In genomic region chr10:60073781-60074656, GRCh38 we compare ENCODE assay signal across 13 cellular contexts.
DNase-seq lines count a peak whose midpoint lies in the region; ATAC-seq lines count a peak whose summit lies in the region.
"Had no signal": no experiment of that assay in that cellular context is flagged by ENCODE, and none has a peak within 500 bp of the region (broad histone marks: within the 10 kb centered on the region; RNA-seq: fewer than 3 reads in every experiment).

No MANE protein-coding gene starts in this region.

- no peak overlapping the region for H3K27ac Mint-ChIP-seq in activated naive CD4-positive, alpha-beta T cell treated with anti-CD3 and anti-CD28 coated beads for 36 hours
- no peak overlapping the region for H3K27ac Mint-ChIP-seq in naive thymus-derived CD4-positive, alpha-beta T cell

- H3K36me3 Mint-ChIP-seq in activated naive CD4-positive, alpha-beta T cell treated with anti-CD3 and anti-CD28 coated beads for 36 hours (ENCODE audit: low read depth), result peaks cover 9% of the 10 kb centered on the region
- H3K36me3 Mint-ChIP-seq in naive thymus-derived CD4-positive, alpha-beta T cell, result peaks cover 26 to 91% (median 69%) of the 10 kb centered on the region in 5 donors

- no peak overlapping the region for H3K18ac ChIP-seq in trophoblast cell (ENCODE audit: low read length)

- H4K8ac ChIP-seq in trophoblast cell (ENCODE audit: low read depth, low read length), result no peak overlapping the region

- no peak overlapping the region for H4K91ac ChIP-seq in trophoblast cell (ENCODE audit: low read depth, low read length)

- H2BK12ac ChIP-seq in trophoblast cell (ENCODE audit: low read length), result no peak overlapping the region

- intact Hi-C loops in activated naive CD4-positive, alpha-beta T cell treated with anti-CD3 and anti-CD28 coated beads for 36 hours (cut with micrococcal nuclease), result no loop called here
- intact Hi-C loops in naive thymus-derived CD4-positive, alpha-beta T cell (cut with micrococcal nuclease), result no loop called here

- peaks cover 6 to 33% of the 10 kb centered on the region in 2 experiments for H3K36me3 ChIP-seq in trophoblast cell (ENCODE audit: control insufficient read depth in 1 of 2, insufficient read depth in 2 of 2, low read length in 2 of 2)
- peaks cover 0 to 21% (median 5%) of the 10 kb centered on the region in 3 experiments for H3K36me3 ChIP-seq in naive thymus-derived CD4-positive, alpha-beta T cell (ENCODE audit: control insufficient read depth in 2 of 3, insufficient read depth in 3 of 3, low read length in 3 of 3)

- H2AFZ ChIP-seq in trophoblast cell (ENCODE audit: insufficient read depth, low read length, poor library complexity), result no peak overlapping the region

- WGBS in trophoblast cell (ENCODE audit: extremely low coverage, insufficient coverage, insufficient read length), result no CpG with 5 or more reads among the region's 11 CpGs

- CTCF ChIA-PET in activated naive CD4-positive, alpha-beta T cell treated with anti-CD3 and anti-CD28 coated beads for 36 hours (lab: Charles Lee), result no interaction called here
- CTCF ChIA-PET in naive thymus-derived CD4-positive, alpha-beta T cell (lab: Charles Lee), result interaction anchor here (1.5 kb wide), 1 partner anchor 26 kb away, joined by 3 read pairs; no protein-coding TSS in a partner anchor

- no peak overlapping the region for H4K12ac ChIP-seq in trophoblast cell (ENCODE audit: low read depth, low read length)

- H3K9me3 ChIP-seq in trophoblast cell (ENCODE audit: insufficient read depth, low read depth, low read length), result no peaks in the 10 kb centered on the region
- H3K9me3 ChIP-seq in naive thymus-derived CD4-positive, alpha-beta T cell (ENCODE audit: control insufficient read depth in 2 of 3, low read length in 3 of 3), result no peaks in the 10 kb centered on the region

- no peaks in the 10 kb centered on the region for H3K79me2 ChIP-seq in trophoblast cell (ENCODE audit: control insufficient read depth, insufficient read depth, low read length, poor library complexity)

- H3K4me1 ChIP-seq in trophoblast cell (ENCODE audit: control insufficient read depth in 1 of 2, insufficient read depth in 2 of 2, low read length in 2 of 2), result no peaks in the 10 kb centered on the region
- no peaks in the 10 kb centered on the region for H3K4me1 ChIP-seq in naive thymus-derived CD4-positive, alpha-beta T cell (ENCODE audit: control insufficient read depth in 2 of 2, insufficient read depth in 2 of 2, low read length in 2 of 2)

- no peak overlapping the region for H2BK120ac ChIP-seq in trophoblast cell (ENCODE audit: insufficient read depth, low read length, poor library complexity)

- H3K79me1 ChIP-seq in trophoblast cell (ENCODE audit: low read length), result no peaks in the 10 kb centered on the region

- H2AK5ac ChIP-seq in trophoblast cell (ENCODE audit: low read length), result no peak overlapping the region

- no peak overlapping the region for H3K9ac ChIP-seq in trophoblast cell (ENCODE audit: low read length)

- H3K27ac ChIP-seq in trophoblast cell (ENCODE audit: low read depth, low read length), result no peak overlapping the region
- no peak overlapping the region for H3K27ac ChIP-seq in naive thymus-derived CD4-positive, alpha-beta T cell (ENCODE audit: low read depth, low read length)
- H3K27ac ChIP-seq: epithelial cell of prostate, VCaP had no signal

- POLR2A ChIA-PET in naive thymus-derived CD4-positive, alpha-beta T cell (lab: Charles Lee), result no interaction called here

- H3K4me3 ChIP-seq in GM08714 (ENCODE audit: low read length) (peak overlapping the region; percentile 51; the same call in 1 of the 2 replicates), trophoblast cell (ENCODE audit: low read depth, low read length) (no peak overlapping the region)
- no peak overlapping the region for H3K4me3 ChIP-seq in naive thymus-derived CD4-positive, alpha-beta T cell (ENCODE audit: low read length)

- no peak for DNase-seq in DMS153 treated with DMSO at 0.1 percent for 48 hours (lab: John Stamatoyannopoulos, UW; ENCODE audit: unreplicated experiment)
- no peak for DNase-seq in trophoblast cell
- no peak for DNase-seq in activated naive CD4-positive, alpha-beta T cell treated with anti-CD3 and anti-CD28 coated beads for 36 hours
- DNase-seq in naive thymus-derived CD4-positive, alpha-beta T cell, result no peak
- DNase-seq: Kasumi-1, retina, SIG-M5 had no signal

- H3K27me3 Mint-ChIP-seq in activated naive CD4-positive, alpha-beta T cell treated with anti-CD3 and anti-CD28 coated beads for 36 hours (ENCODE audit: low read depth), result no peaks in the 10 kb centered on the region
- H3K27me3 Mint-ChIP-seq in naive thymus-derived CD4-positive, alpha-beta T cell, result no peaks in the 10 kb centered on the region

- H3K4me1 Mint-ChIP-seq in activated naive CD4-positive, alpha-beta T cell treated with anti-CD3 and anti-CD28 coated beads for 36 hours (ENCODE audit: low read depth), result no peaks in the 10 kb centered on the region
- H3K4me1 Mint-ChIP-seq in naive thymus-derived CD4-positive, alpha-beta T cell, result peaks cover 0 to 2% (median 0%) of the 10 kb centered on the region in 7 donors

- ATAC-seq in GM19043 (IDR thresholded peaks at IDR 0.05; ENCODE audit: low read depth, unreplicated experiment), result peak; percentile 83
- ATAC-seq in GM21825 (IDR thresholded peaks at IDR 0.05; ENCODE audit: unreplicated experiment), result peak; percentile 92
- peak; percentile 86 for ATAC-seq in HG03159 (IDR thresholded peaks at IDR 0.05; ENCODE audit: unreplicated experiment)
- no peak for ATAC-seq in naive thymus-derived CD4-positive, alpha-beta T cell

- H3K4ac ChIP-seq in trophoblast cell (ENCODE audit: low read depth, low read length), result no peak overlapping the region

- H3K27me3 ChIP-seq in trophoblast cell (ENCODE audit: insufficient read depth, low read length), result no peaks in the 10 kb centered on the region
- no peaks in the 10 kb centered on the region for H3K27me3 ChIP-seq in naive thymus-derived CD4-positive, alpha-beta T cell (ENCODE audit: control insufficient read depth in 2 of 2, insufficient read depth in 2 of 2, low read length in 2 of 2)

- H3K23ac ChIP-seq in trophoblast cell (ENCODE audit: low read length), result no peak overlapping the region

- no peak overlapping the region for H3K4me3 Mint-ChIP-seq in activated naive CD4-positive, alpha-beta T cell treated with anti-CD3 and anti-CD28 coated beads for 36 hours
- H3K4me3 Mint-ChIP-seq in naive thymus-derived CD4-positive, alpha-beta T cell, result no peak overlapping the region

- no peak overlapping the region for H2BK5ac ChIP-seq in trophoblast cell (ENCODE audit: low read depth, low read length, poor library complexity)

- H3K4me2 ChIP-seq in trophoblast cell (ENCODE audit: low read length), result no peak overlapping the region

- H3K9me3 Mint-ChIP-seq in activated naive CD4-positive, alpha-beta T cell treated with anti-CD3 and anti-CD28 coated beads for 36 hours, result no peaks in the 10 kb centered on the region
- H3K9me3 Mint-ChIP-seq in naive thymus-derived CD4-positive, alpha-beta T cell, result no peaks in the 10 kb centered on the region

- no peak overlapping the region for H3K14ac ChIP-seq in trophoblast cell (ENCODE audit: low read length)
